In genomic region chr1:173661271-173661670, GRCh38 we compare ENCODE assay signal across 32 cellular contexts. TPM values are rescaled to one million over a fixed set of nuclear protein-coding genes. Genes with fewer than 3 reads are reported as not detected.
"Had no signal": no experiment of that assay in that cellular context is flagged by ENCODE, and none has a peak within 500 bp of the region (broad histone marks: within the 10 kb centered on the region; RNA-seq: fewer than 3 reads in every experiment).

No MANE protein-coding gene starts in this region.

- H3K27ac Mint-ChIP-seq: activated B cell treated with CpG ODN at 0.5 μM for 24 hours; activated CD4-positive, alpha-beta memory T cell treated with anti-CD3 and anti-CD28 coated beads, Interleukin-2, amount 10 ng/mL, durations not matched to agents 7 days and 5 days; activated naive CD4-positive, alpha-beta T cell treated with anti-CD3 and anti-CD28 coated beads, Interleukin-2, amount 50 U/mL, for 24 hours; effector memory CD8-positive, alpha-beta T cell; nephron had no signal

- H3K4me1 ChIP-seq: colonic mucosa, heart right ventricle, pancreas, psoas muscle, stomach, transverse colon, vagina had no signal

- H3K4me3 Mint-ChIP-seq: activated B cell treated with CpG ODN at 0.5 μM for 24 hours; activated CD4-positive, alpha-beta memory T cell treated with anti-CD3 and anti-CD28 coated beads, Interleukin-2, amount 10 ng/mL, durations not matched to agents 7 days and 5 days; activated naive CD4-positive, alpha-beta T cell treated with anti-CD3 and anti-CD28 coated beads, Interleukin-2, amount 50 U/mL, for 24 hours; central memory CD8-positive, alpha-beta T cell; effector memory CD8-positive, alpha-beta T cell; nephron had no signal

- H3K9me3 ChIP-seq: colonic mucosa, esophagus squamous epithelium, pancreas, transverse colon, vagina had no signal

- H3K36me3 ChIP-seq: brain microvascular endothelial cell, colonic mucosa, esophagus squamous epithelium, heart right ventricle, pancreas, stomach, transverse colon, vagina had no signal

- H3K9me3 Mint-ChIP-seq: activated B cell treated with CpG ODN at 0.5 μM for 24 hours; activated CD4-positive, alpha-beta memory T cell treated with anti-CD3 and anti-CD28 coated beads, Interleukin-2, amount 10 ng/mL, durations not matched to agents 7 days and 5 days; activated naive CD4-positive, alpha-beta T cell treated with anti-CD3 and anti-CD28 coated beads, Interleukin-2, amount 50 U/mL, for 24 hours; central memory CD8-positive, alpha-beta T cell; effector memory CD8-positive, alpha-beta T cell had no signal

- H3K27me3 Mint-ChIP-seq: activated B cell treated with CpG ODN at 0.5 μM for 24 hours; central memory CD8-positive, alpha-beta T cell had no signal

- H3K4me1 Mint-ChIP-seq: activated B cell treated with CpG ODN at 0.5 μM for 24 hours; activated CD4-positive, alpha-beta memory T cell treated with anti-CD3 and anti-CD28 coated beads, Interleukin-2, amount 10 ng/mL, durations not matched to agents 7 days and 5 days; activated naive CD4-positive, alpha-beta T cell treated with anti-CD3 and anti-CD28 coated beads, Interleukin-2, amount 50 U/mL, for 24 hours; central memory CD8-positive, alpha-beta T cell; nephron had no signal

- H3K36me3 Mint-ChIP-seq: activated naive CD4-positive, alpha-beta T cell treated with anti-CD3 and anti-CD28 coated beads, Interleukin-2, amount 50 U/mL, for 24 hours had no signal

- H3K27ac ChIP-seq: brain microvascular endothelial cell, colonic mucosa, dorsolateral prefrontal cortex, esophagus squamous epithelium, heart right ventricle, pancreas, psoas muscle, stomach, transverse colon, vagina had no signal

- H3K27me3 ChIP-seq: brain microvascular endothelial cell, colonic mucosa, dorsolateral prefrontal cortex, esophagus squamous epithelium, heart right ventricle, pancreas, stomach, transverse colon, vagina had no signal

- DNase-seq: activated B cell treated with CpG ODN at 0.5 μM for 24 hours; activated CD4-positive, alpha-beta memory T cell treated with anti-CD3 and anti-CD28 coated beads, Interleukin-2, amount 10 ng/mL, durations not matched to agents 7 days and 5 days; activated CD4-positive, alpha-beta T cell treated with anti-CD3 and anti-CD28 coated beads for 48 hours; activated effector memory CD4-positive, alpha-beta T cell treated with anti-CD3 and anti-CD28 coated beads, Interleukin-2, amount 50 U/mL, for 16 hours; aorta; brain microvascular endothelial cell; colonic mucosa; dorsolateral prefrontal cortex; effector memory CD8-positive, alpha-beta T cell; esophagus squamous epithelium; heart right ventricle; islet precursor cell; left colon; mesenchymal stem cell; pancreas; psoas muscle; right cardiac atrium; stimulated activated CD4-positive, alpha-beta T cell treated with anti-CD3 and anti-CD28 coated beads, Interleukin-1b, Interleukin-23, amount 100 ng/mL, for 48 hours; stomach; T-helper 9 cell; transverse colon had no signal

- H3K4me3 ChIP-seq: colonic mucosa, dorsolateral prefrontal cortex, esophagus squamous epithelium, heart right ventricle, pancreas, psoas muscle, stomach, transverse colon, vagina had no signal

RNA-seq across cellular contexts. Expression of gene ANKRD45, which starts 8.4 kb away (rescaled TPM):
- total RNA-seq: activated B cell treated with CpG ODN at 0.5 μM for 24 hours; activated CD4-positive, alpha-beta memory T cell treated with anti-CD3 and anti-CD28 coated beads, Interleukin-2, amount 10 ng/mL, durations not matched to agents 7 days and 5 days; esophagus squamous epithelium; psoas muscle; skeletal muscle tissue; stomach; T-helper 1 cell treated with Interleukin-12 subunit alpha and Interleukin-12 subunit beta and Interleukin-4 antibody, amounts not matched to agents 30 ng/mL and 1 ng/mL, for 36 hours; vagina had no signal

RNA-seq across cellular contexts. Expression of gene TEX50, which starts 26.1 kb away (rescaled TPM):
- total RNA-seq: activated B cell treated with CpG ODN at 0.5 μM for 24 hours; activated CD4-positive, alpha-beta memory T cell treated with anti-CD3 and anti-CD28 coated beads, Interleukin-2, amount 10 ng/mL, durations not matched to agents 7 days and 5 days; aorta; colonic mucosa; dorsolateral prefrontal cortex; endothelial cell of umbilical vein; esophagus squamous epithelium; heart right ventricle; left colon; lower leg skin; mononuclear cell; myocyte; pancreas; psoas muscle; right cardiac atrium; skeletal muscle tissue; stomach; T-helper 1 cell treated with Interleukin-12 subunit alpha and Interleukin-12 subunit beta and Interleukin-4 antibody, amounts not matched to agents 30 ng/mL and 1 ng/mL, for 36 hours; temporal lobe; transverse colon; vagina had no signal
- polyA plus RNA-seq: aorta, endothelial cell of umbilical vein, heart right ventricle, pancreas, psoas muscle, right cardiac atrium, stomach had no signal

RNA-seq across cellular contexts. Expression of gene SLC9C2, which starts 58.4 kb away (rescaled TPM):
- total RNA-seq: activated B cell treated with CpG ODN at 0.5 μM for 24 hours; activated CD4-positive, alpha-beta memory T cell treated with anti-CD3 and anti-CD28 coated beads, Interleukin-2, amount 10 ng/mL, durations not matched to agents 7 days and 5 days; aorta; colonic mucosa; esophagus squamous epithelium; lower leg skin; mononuclear cell; psoas muscle; T-helper 1 cell treated with Interleukin-12 subunit alpha and Interleukin-12 subunit beta and Interleukin-4 antibody, amounts not matched to agents 30 ng/mL and 1 ng/mL, for 36 hours; transverse colon; vagina had no signal
- polyA plus RNA-seq: aorta, endothelial cell of umbilical vein, psoas muscle, stomach had no signal
